ENCODE assay signal across 1 cellular context in the genomic region with DNA sequence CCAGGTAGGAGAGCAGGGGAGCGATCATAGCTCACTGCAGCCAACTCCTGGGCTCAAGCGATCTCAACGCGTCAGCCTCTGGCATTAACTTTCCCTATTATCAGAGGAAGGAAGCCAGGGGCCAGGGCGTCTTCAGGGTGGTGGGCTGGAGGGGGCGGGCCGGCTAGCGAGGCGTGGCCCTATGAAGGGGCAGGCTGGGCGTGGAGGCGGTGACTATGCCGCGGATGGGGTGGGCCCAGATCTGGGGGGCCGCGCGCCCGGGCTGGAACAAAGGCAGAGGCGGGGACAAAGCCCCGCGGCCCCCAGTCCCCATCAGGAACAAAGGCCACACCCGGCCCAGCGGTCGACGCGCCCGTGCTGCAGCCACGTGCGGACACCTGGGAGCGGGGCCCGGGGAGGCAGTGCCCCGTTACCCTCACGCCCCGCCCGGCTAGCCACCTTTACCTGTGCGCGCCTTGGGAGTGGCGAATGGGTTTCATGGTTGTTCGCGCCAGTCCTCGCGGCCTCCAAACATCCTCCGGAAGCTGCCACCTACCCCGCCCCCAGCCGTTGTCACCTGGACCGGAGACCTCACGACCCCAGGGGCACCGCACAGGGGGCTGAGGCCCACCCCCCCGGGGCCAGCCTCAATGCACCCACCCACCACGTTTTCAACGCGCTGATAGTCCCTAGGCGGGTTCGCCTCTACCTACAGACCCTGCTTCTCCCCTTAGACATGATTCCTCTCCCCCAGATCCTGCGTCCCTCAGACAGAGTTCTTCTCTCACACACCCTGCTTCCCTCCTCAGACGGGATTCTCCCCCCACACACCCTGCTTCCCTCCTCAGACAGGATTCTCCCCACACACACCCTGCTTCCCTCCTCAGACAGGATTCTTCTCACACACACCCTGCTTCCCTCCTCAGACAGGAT.
TF ChIP-seq lines count a peak whose summit lies in the region.

No MANE protein-coding gene starts in this region.

TF ChIP-seq in HepG2, 621 proteins besides CTCF, POLR2A, EP300 and RAD21 (continues in another document):
- TF ChIP-seq TCF7 (IDR thresholded peaks at IDR 0.05; ENCODE audit: low read depth) (peak; percentile 17; the same call in 1 of the 2 replicates), ZBTB7A (CRISPR knock-in tag; IDR thresholded peaks at IDR 0.05) (peak; percentile 82), ARNTL (CRISPR knock-in tag; IDR thresholded peaks at IDR 0.05) (peak; percentile 66; the same call in 1 of the 2 replicates), ZBTB20 (CRISPR knock-in tag; IDR thresholded peaks at IDR 0.05; ENCODE audit: borderline replicate concordance, low read depth) (no peak), SOX6 (IDR thresholded peaks at IDR 0.05) (no peak), SOX6 (CRISPR knock-in tag; IDR thresholded peaks at IDR 0.05) (peak; percentile 92), ZNF563 (CRISPR knock-in tag; IDR thresholded peaks at IDR 0.05) (0 out of 2 replicates have a peak, but pooled peaks have one; percentile 18), GABPB1 (CRISPR knock-in tag; IDR thresholded peaks at IDR 0.05) (peak; percentile 78; the same call in 1 of the 2 replicates), YY1 (IDR thresholded peaks at IDR 0.05; ENCODE audit: insufficient read depth, insufficient replicate concordance, low read depth, low read length) (peak; percentile 19), SAP130 (CRISPR knock-in tag; IDR thresholded peaks at IDR 0.05; ENCODE audit: low read depth) (peak; percentile 10; the same call in 1 of the 2 replicates), SOX13 (IDR thresholded peaks at IDR 0.05) (peak; percentile 78; the same call in 1 of the 2 replicates), SOX13 (CRISPR knock-in tag; conservative IDR thresholded peaks at IDR 0.05 in 1 of 2, IDR thresholded peaks at IDR 0.05 in 1 of 2) (peak in 1 of 2 experiments; percentile 87; a peak in 2 of 4 replicates), KDM3A (CRISPR knock-in tag; IDR thresholded peaks at IDR 0.05; ENCODE audit: low read depth) (no peak), EEA1 (CRISPR knock-in tag; IDR thresholded peaks at IDR 0.05; ENCODE audit: borderline replicate concordance) (no peak), ZNF777 (CRISPR knock-in tag; IDR thresholded peaks at IDR 0.05) (peak; percentile 23; the same call in 1 of the 2 replicates), PHF8 (CRISPR knock-in tag; IDR thresholded peaks at IDR 0.05) (peak; percentile 23; the same call in 1 of the 2 replicates), ZNF446 (CRISPR knock-in tag; IDR thresholded peaks at IDR 0.05) (peak; percentile 43; the same call in 1 of the 2 replicates), ESRRA (CRISPR knock-in tag; IDR thresholded peaks at IDR 0.05; ENCODE audit: low read depth) (peak; percentile 49; the same call in 1 of the 2 replicates), MYC (CRISPR knock-in tag; IDR thresholded peaks at IDR 0.05; ENCODE audit: borderline replicate concordance) (peak; percentile 56; the same call in 1 of the 2 replicates), SOX5 (CRISPR knock-in tag; IDR thresholded peaks at IDR 0.05; ENCODE audit: borderline replicate concordance) (peak; percentile 74; the same call in 1 of the 2 replicates), ZNF333 (CRISPR knock-in tag; IDR thresholded peaks at IDR 0.05; ENCODE audit: borderline replicate concordance) (peak; percentile 44; the same call in 1 of the 2 replicates), RNF2 (conservative IDR thresholded peaks at IDR 0.05; ENCODE audit: low read depth) (0 out of 2 replicates have a peak, but pooled peaks have one; percentile 40), NRL (CRISPR knock-in tag; IDR thresholded peaks at IDR 0.05; ENCODE audit: borderline replicate concordance) (no peak), LCORL (IDR thresholded peaks at IDR 0.05) (no peak), LCORL (CRISPR knock-in tag; IDR thresholded peaks at IDR 0.05) (peak; percentile 69; the same call in 1 of the 2 replicates), SALL1 (CRISPR knock-in tag; IDR thresholded peaks at IDR 0.05) (peak; percentile 10; the same call in 1 of the 2 replicates), ZEB1 (IDR thresholded peaks at IDR 0.05; ENCODE audit: insufficient replicate concordance, low read depth) (peak; percentile 92), ZFY (CRISPR knock-in tag; IDR thresholded peaks at IDR 0.05) (peak; percentile 37; the same call in 1 of the 2 replicates)
- TF ChIP-seq, protein P1, sequence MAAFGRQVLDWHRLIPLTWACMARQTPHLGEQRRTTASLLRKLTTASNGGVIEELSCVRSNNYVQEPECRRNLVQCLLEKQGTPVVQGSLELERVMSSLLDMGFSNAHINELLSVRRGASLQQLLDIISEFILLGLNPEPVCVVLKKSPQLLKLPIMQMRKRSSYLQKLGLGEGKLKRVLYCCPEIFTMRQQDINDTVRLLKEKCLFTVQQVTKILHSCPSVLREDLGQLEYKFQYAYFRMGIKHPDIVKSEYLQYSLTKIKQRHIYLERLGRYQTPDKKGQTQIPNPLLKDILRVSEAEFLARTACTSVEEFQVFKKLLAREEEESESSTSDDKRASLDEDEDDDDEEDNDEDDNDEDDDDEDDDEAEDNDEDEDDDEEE (CRISPR knock-in tag; IDR thresholded peaks at IDR 0.05), result peak; percentile 17; the same call in 1 of the 2 replicates
- TF ChIP-seq, protein P2, sequence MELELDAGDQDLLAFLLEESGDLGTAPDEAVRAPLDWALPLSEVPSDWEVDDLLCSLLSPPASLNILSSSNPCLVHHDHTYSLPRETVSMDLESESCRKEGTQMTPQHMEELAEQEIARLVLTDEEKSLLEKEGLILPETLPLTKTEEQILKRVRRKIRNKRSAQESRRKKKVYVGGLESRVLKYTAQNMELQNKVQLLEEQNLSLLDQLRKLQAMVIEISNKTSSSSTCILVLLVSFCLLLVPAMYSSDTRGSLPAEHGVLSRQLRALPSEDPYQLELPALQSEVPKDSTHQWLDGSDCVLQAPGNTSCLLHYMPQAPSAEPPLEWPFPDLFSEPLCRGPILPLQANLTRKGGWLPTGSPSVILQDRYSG (CRISPR knock-in tag; IDR thresholded peaks at IDR 0.05), result no peak
- TF ChIP-seq, protein P3, sequence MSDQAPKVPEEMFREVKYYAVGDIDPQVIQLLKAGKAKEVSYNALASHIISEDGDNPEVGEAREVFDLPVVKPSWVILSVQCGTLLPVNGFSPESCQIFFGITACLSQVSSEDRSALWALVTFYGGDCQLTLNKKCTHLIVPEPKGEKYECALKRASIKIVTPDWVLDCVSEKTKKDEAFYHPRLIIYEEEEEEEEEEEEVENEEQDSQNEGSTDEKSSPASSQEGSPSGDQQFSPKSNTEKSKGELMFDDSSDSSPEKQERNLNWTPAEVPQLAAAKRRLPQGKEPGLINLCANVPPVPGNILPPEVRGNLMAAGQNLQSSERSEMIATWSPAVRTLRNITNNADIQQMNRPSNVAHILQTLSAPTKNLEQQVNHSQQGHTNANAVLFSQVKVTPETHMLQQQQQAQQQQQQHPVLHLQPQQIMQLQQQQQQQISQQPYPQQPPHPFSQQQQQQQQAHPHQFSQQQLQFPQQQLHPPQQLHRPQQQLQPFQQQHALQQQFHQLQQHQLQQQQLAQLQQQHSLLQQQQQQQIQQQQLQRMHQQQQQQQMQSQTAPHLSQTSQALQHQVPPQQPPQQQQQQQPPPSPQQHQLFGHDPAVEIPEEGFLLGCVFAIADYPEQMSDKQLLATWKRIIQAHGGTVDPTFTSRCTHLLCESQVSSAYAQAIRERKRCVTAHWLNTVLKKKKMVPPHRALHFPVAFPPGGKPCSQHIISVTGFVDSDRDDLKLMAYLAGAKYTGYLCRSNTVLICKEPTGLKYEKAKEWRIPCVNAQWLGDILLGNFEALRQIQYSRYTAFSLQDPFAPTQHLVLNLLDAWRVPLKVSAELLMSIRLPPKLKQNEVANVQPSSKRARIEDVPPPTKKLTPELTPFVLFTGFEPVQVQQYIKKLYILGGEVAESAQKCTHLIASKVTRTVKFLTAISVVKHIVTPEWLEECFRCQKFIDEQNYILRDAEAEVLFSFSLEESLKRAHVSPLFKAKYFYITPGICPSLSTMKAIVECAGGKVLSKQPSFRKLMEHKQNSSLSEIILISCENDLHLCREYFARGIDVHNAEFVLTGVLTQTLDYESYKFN (CRISPR knock-in tag; conservative IDR thresholded peaks at IDR 0.05), result peak; percentile 47
- TF ChIP-seq, protein P4, sequence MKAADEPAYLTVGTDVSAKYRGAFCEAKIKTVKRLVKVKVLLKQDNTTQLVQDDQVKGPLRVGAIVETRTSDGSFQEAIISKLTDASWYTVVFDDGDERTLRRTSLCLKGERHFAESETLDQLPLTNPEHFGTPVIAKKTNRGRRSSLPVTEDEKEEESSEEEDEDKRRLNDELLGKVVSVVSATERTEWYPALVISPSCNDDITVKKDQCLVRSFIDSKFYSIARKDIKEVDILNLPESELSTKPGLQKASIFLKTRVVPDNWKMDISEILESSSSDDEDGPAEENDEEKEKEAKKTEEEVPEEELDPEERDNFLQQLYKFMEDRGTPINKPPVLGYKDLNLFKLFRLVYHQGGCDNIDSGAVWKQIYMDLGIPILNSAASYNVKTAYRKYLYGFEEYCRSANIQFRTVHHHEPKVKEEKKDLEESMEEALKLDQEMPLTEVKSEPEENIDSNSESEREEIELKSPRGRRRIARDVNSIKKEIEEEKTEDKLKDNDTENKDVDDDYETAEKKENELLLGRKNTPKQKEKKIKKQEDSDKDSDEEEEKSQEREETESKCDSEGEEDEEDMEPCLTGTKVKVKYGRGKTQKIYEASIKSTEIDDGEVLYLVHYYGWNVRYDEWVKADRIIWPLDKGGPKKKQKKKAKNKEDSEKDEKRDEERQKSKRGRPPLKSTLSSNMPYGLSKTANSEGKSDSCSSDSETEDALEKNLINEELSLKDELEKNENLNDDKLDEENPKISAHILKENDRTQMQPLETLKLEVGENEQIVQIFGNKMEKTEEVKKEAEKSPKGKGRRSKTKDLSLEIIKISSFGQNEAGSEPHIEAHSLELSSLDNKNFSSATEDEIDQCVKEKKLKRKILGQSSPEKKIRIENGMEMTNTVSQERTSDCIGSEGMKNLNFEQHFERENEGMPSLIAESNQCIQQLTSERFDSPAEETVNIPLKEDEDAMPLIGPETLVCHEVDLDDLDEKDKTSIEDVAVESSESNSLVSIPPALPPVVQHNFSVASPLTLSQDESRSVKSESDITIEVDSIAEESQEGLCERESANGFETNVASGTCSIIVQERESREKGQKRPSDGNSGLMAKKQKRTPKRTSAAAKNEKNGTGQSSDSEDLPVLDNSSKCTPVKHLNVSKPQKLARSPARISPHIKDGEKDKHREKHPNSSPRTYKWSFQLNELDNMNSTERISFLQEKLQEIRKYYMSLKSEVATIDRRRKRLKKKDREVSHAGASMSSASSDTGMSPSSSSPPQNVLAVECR (CRISPR knock-in tag; IDR thresholded peaks at IDR 0.05; ENCODE audit: borderline replicate concordance), result peak; percentile 52; the same call in 1 of the 2 replicates
- TF ChIP-seq, protein P5, sequence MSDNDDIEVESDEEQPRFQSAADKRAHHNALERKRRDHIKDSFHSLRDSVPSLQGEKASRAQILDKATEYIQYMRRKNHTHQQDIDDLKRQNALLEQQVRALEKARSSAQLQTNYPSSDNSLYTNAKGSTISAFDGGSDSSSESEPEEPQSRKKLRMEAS (IDR thresholded peaks at IDR 0.05), result peak; percentile 75
- TF ChIP-seq, protein P6, sequence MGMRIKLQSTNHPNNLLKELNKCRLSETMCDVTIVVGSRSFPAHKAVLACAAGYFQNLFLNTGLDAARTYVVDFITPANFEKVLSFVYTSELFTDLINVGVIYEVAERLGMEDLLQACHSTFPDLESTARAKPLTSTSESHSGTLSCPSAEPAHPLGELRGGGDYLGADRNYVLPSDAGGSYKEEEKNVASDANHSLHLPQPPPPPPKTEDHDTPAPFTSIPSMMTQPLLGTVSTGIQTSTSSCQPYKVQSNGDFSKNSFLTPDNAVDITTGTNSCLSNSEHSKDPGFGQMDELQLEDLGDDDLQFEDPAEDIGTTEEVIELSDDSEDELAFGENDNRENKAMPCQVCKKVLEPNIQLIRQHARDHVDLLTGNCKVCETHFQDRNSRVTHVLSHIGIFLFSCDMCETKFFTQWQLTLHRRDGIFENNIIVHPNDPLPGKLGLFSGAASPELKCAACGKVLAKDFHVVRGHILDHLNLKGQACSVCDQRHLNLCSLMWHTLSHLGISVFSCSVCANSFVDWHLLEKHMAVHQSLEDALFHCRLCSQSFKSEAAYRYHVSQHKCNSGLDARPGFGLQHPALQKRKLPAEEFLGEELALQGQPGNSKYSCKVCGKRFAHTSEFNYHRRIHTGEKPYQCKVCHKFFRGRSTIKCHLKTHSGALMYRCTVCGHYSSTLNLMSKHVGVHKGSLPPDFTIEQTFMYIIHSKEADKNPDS (CRISPR knock-in tag; IDR thresholded peaks at IDR 0.05), result no peak
- TF ChIP-seq, protein P7, sequence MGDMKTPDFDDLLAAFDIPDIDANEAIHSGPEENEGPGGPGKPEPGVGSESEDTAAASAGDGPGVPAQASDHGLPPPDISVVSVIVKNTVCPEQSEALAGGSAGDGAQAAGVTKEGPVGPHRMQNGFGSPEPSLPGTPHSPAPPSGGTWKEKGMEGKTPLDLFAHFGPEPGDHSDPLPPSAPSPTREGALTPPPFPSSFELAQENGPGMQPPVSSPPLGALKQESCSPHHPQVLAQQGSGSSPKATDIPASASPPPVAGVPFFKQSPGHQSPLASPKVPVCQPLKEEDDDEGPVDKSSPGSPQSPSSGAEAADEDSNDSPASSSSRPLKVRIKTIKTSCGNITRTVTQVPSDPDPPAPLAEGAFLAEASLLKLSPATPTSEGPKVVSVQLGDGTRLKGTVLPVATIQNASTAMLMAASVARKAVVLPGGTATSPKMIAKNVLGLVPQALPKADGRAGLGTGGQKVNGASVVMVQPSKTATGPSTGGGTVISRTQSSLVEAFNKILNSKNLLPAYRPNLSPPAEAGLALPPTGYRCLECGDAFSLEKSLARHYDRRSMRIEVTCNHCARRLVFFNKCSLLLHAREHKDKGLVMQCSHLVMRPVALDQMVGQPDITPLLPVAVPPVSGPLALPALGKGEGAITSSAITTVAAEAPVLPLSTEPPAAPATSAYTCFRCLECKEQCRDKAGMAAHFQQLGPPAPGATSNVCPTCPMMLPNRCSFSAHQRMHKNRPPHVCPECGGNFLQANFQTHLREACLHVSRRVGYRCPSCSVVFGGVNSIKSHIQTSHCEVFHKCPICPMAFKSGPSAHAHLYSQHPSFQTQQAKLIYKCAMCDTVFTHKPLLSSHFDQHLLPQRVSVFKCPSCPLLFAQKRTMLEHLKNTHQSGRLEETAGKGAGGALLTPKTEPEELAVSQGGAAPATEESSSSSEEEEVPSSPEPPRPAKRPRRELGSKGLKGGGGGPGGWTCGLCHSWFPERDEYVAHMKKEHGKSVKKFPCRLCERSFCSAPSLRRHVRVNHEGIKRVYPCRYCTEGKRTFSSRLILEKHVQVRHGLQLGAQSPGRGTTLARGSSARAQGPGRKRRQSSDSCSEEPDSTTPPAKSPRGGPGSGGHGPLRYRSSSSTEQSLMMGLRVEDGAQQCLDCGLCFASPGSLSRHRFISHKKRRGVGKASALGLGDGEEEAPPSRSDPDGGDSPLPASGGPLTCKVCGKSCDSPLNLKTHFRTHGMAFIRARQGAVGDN (CRISPR knock-in tag; IDR thresholded peaks at IDR 0.05), result peak; percentile 80
- TF ChIP-seq, protein P8, sequence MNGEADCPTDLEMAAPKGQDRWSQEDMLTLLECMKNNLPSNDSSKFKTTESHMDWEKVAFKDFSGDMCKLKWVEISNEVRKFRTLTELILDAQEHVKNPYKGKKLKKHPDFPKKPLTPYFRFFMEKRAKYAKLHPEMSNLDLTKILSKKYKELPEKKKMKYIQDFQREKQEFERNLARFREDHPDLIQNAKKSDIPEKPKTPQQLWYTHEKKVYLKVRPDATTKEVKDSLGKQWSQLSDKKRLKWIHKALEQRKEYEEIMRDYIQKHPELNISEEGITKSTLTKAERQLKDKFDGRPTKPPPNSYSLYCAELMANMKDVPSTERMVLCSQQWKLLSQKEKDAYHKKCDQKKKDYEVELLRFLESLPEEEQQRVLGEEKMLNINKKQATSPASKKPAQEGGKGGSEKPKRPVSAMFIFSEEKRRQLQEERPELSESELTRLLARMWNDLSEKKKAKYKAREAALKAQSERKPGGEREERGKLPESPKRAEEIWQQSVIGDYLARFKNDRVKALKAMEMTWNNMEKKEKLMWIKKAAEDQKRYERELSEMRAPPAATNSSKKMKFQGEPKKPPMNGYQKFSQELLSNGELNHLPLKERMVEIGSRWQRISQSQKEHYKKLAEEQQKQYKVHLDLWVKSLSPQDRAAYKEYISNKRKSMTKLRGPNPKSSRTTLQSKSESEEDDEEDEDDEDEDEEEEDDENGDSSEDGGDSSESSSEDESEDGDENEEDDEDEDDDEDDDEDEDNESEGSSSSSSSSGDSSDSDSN (CRISPR knock-in tag; IDR thresholded peaks at IDR 0.05), result 0 out of 2 replicates have a peak, but pooled peaks have one; percentile 30
